8 cellular contexts compared by ENCODE assay signal in genomic region chr19:12092065-12092867, GRCh38. TPM values are rescaled to one million over a fixed set of nuclear protein-coding genes. Genes with fewer than 3 reads are reported as not detected.
A peak's percentile ranks its signal among the peaks of the same experiment; 100 is the strongest.
DNase-seq lines count a peak whose midpoint lies in the region; ATAC-seq and TF ChIP-seq lines count a peak whose summit lies in the region.

No MANE protein-coding gene starts in this region.

- H3K4me3 ChIP-seq in BLaER1 treated with 17β-estradiol and CSF1 and Interleukin-3, amounts not matched to agents 10 nM and 100 nM = peak overlapping the region; percentile 74 to 94 (median 82)
- H3K4me3 ChIP-seq in heart left ventricle (peak overlapping the region; percentile 48 to 88 (median 74)), thyroid gland (replicated peaks in 1 of 3) (peak overlapping the region; percentile 10 to 55 (median 31))

- H3K4me1 Mint-ChIP-seq in activated naive CD8-positive, alpha-beta T cell treated with anti-CD3 and anti-CD28 coated beads, Interleukin-2, amount 10 ng/mL, durations not matched to agents 7 days and 5 days = peaks cover 6% of the 10 kb centered on the region
- H3K4me1 Mint-ChIP-seq in osteocyte (ENCODE audit: unreplicated experiment) = peaks cover 15% of the 10 kb centered on the region

- intact Hi-C loops in heart left ventricle (cut with DNase I) (loop anchor here in 5 of 10 donors (1.0 to 5.0 kb wide), 3 partner anchors 48 to 50 kb away; partner anchors contain the start of gene ZNF20 (in 5 of the 5)), thyroid gland (cut with DNase I) (no loop called here)

- peaks cover 22 to 27% (median 24%) of the 10 kb centered on the region in 10 experiments for H3K4me1 ChIP-seq in BLaER1 treated with 17β-estradiol and CSF1 and Interleukin-3, amounts not matched to agents 10 nM and 100 nM
- H3K4me1 ChIP-seq in heart left ventricle = peaks cover 0 to 23% (median 1%) of the 10 kb centered on the region in 12 donors
- H3K4me1 ChIP-seq in thyroid gland = peaks cover 0 to 9% of the 10 kb centered on the region in 2 donors

- H3K9me3 Mint-ChIP-seq in activated naive CD8-positive, alpha-beta T cell treated with anti-CD3 and anti-CD28 coated beads, Interleukin-2, amount 10 ng/mL, durations not matched to agents 7 days and 5 days = peaks cover 9% of the 10 kb centered on the region
- H3K9me3 Mint-ChIP-seq in osteocyte (ENCODE audit: unreplicated experiment) = peaks cover 18% of the 10 kb centered on the region

- H3K9ac ChIP-seq in BLaER1 treated with 17β-estradiol and CSF1 and Interleukin-3, amounts not matched to agents 10 nM and 100 nM = peak overlapping the region; percentile 86 to 97 (median 92)

- peak; percentile 44; the same call in 1 of the 2 replicates for TF ChIP-seq POLR2A in Raji (IDR thresholded peaks at IDR 0.05; ENCODE audit: insufficient read depth, low read depth, low read length)
- peak in 1 of 2 donors; percentile 63 for TF ChIP-seq POLR2A in heart left ventricle (IDR thresholded peaks at IDR 0.05)
- TF ChIP-seq POLR2A in thyroid gland (IDR thresholded peaks at IDR 0.05) = peak in 1 of 2 donors; percentile 68

- H3K27ac ChIP-seq in BLaER1 treated with 17β-estradiol and CSF1 and Interleukin-3, amounts not matched to agents 10 nM and 100 nM = peak overlapping the region; percentile 66 to 97 (median 90)
- peak overlapping the region in 11 of 12 donors; percentile 15 to 85 (median 80) for H3K27ac ChIP-seq in heart left ventricle
- H3K27ac ChIP-seq in thyroid gland = peak overlapping the region; percentile 19 to 73 (median 28)

- H3K27me3 ChIP-seq in BLaER1 treated with 17β-estradiol and CSF1 and Interleukin-3, amounts not matched to agents 10 nM and 100 nM = no peaks in the 10 kb centered on the region
- H3K27me3 ChIP-seq in heart left ventricle = no peaks in the 10 kb centered on the region
- no peaks in the 10 kb centered on the region for H3K27me3 ChIP-seq in thyroid gland

- no peak for TF ChIP-seq CTCF in heart left ventricle (IDR thresholded peaks at IDR 0.05)
- TF ChIP-seq CTCF in osteocyte (IDR thresholded peaks at IDR 0.05) = no peak
- no peak for TF ChIP-seq CTCF in thyroid gland (IDR thresholded peaks at IDR 0.05)

- no peaks in the 10 kb centered on the region for H4K20me1 ChIP-seq in BLaER1 treated with 17β-estradiol and CSF1 and Interleukin-3, amounts not matched to agents 10 nM and 100 nM

- peak overlapping the region; percentile 88 for H3K4me3 Mint-ChIP-seq in activated naive CD8-positive, alpha-beta T cell treated with anti-CD3 and anti-CD28 coated beads, Interleukin-2, amount 10 ng/mL, durations not matched to agents 7 days and 5 days
- H3K4me3 Mint-ChIP-seq in osteocyte (ENCODE audit: unreplicated experiment) = peak overlapping the region; percentile 86

- H3K27me3 Mint-ChIP-seq in activated naive CD8-positive, alpha-beta T cell treated with anti-CD3 and anti-CD28 coated beads, Interleukin-2, amount 10 ng/mL, durations not matched to agents 7 days and 5 days = no peaks in the 10 kb centered on the region
- H3K27me3 Mint-ChIP-seq in osteocyte (ENCODE audit: unreplicated experiment) = no peaks in the 10 kb centered on the region

- H3K36me3 ChIP-seq in BLaER1 treated with 17β-estradiol and CSF1 and Interleukin-3, amounts not matched to agents 10 nM and 100 nM = peaks cover 0 to 37% (median 33%) of the 10 kb centered on the region in 11 experiments; a peak in 20 of 22 replicates
- H3K36me3 ChIP-seq in heart left ventricle = no peaks in the 10 kb centered on the region
- no peaks in the 10 kb centered on the region for H3K36me3 ChIP-seq in thyroid gland

- H3K27ac Mint-ChIP-seq in activated naive CD8-positive, alpha-beta T cell treated with anti-CD3 and anti-CD28 coated beads, Interleukin-2, amount 10 ng/mL, durations not matched to agents 7 days and 5 days = peak overlapping the region; percentile 87
- peak overlapping the region; percentile 96 for H3K27ac Mint-ChIP-seq in osteocyte (ENCODE audit: unreplicated experiment)

- peaks cover 0 to 34% (median 7%) of the 10 kb centered on the region in 11 experiments; a peak in 20 of 22 replicates for H3K9me3 ChIP-seq in BLaER1 treated with 17β-estradiol and CSF1 and Interleukin-3, amounts not matched to agents 10 nM and 100 nM (replicated peaks in 1 of 11)
- H3K9me3 ChIP-seq in heart left ventricle (no peaks in the 10 kb centered on the region), thyroid gland (no peaks in the 10 kb centered on the region)

- peak; percentile 94 for ATAC-seq in activated naive CD8-positive, alpha-beta T cell treated with anti-CD3 and anti-CD28 coated beads, Interleukin-2, amount 10 ng/mL, durations not matched to agents 7 days and 5 days (ENCODE audit: low read depth)
- peak; percentile 94 to 100 (median 99) for ATAC-seq in heart left ventricle

- DNase-seq in GOT3 (lab: John Stamatoyannopoulos, UW) (peak; percentile 48), heart left ventricle (peak; percentile 89 to 94 (median 92)), osteocyte (ENCODE audit: extremely low spot score, unreplicated experiment) (peak; percentile 95), thyroid gland (peak; percentile 88 to 92), NCI-H2171 (lab: John Stamatoyannopoulos, UW) (no peak)
- DNase-seq in activated naive CD8-positive, alpha-beta T cell treated with anti-CD3 and anti-CD28 coated beads, Interleukin-2, amount 10 ng/mL, durations not matched to agents 7 days and 5 days = peak; percentile 81

- POLR2A ChIA-PET in activated naive CD8-positive, alpha-beta T cell treated with anti-CD3 and anti-CD28 coated beads, Interleukin-2, amount 10 ng/mL, durations not matched to agents 7 days and 5 days (lab: Charles Lee) = interaction anchor here (0.7 to 2.9 kb wide), 7 partner anchors 30 to 240 kb away, joined by 3 to 13 read pairs (median 3); partner anchors contain the start of genes ZNF20, ZNF433 and ZNF763

- H3K4me2 ChIP-seq in BLaER1 treated with 17β-estradiol and CSF1 and Interleukin-3, amounts not matched to agents 10 nM and 100 nM = peak overlapping the region; percentile 64 to 92 (median 79)

- peaks cover 19% of the 10 kb centered on the region for H3K36me3 Mint-ChIP-seq in activated naive CD8-positive, alpha-beta T cell treated with anti-CD3 and anti-CD28 coated beads, Interleukin-2, amount 10 ng/mL, durations not matched to agents 7 days and 5 days
- H3K36me3 Mint-ChIP-seq in osteocyte (ENCODE audit: unreplicated experiment) = peaks cover 12% of the 10 kb centered on the region

- 1% methylated on average over 48 to 53 of the region's 53 CpGs for WGBS in heart left ventricle, 4 donors
- WGBS in thyroid gland, 2 donors = 1% methylated on average over 24 to 50 of the region's 53 CpGs

RNA-seq across cellular contexts. Expression of gene ZNF844, which starts 27.7 kb away (rescaled TPM):
- total RNA-seq in activated naive CD8-positive, alpha-beta T cell treated with anti-CD3 and anti-CD28 coated beads, Interleukin-2, amount 10 ng/mL, durations not matched to agents 7 days and 5 days = 1 to 10 TPM; 6.7 to 9.1 TPM
- total RNA-seq in heart left ventricle (10 to 100 TPM in 7 of 9 donors, 1 to 10 TPM in 2; 7.5 to 24.3 (median 13.8) TPM), osteocyte (10.2 and 12.7 TPM in 2 replicates), thyroid gland (10 to 100 TPM; 16.4 to 25.6 (median 21.0) TPM)
- polyA plus RNA-seq in heart left ventricle = 1 to 10 TPM; 3.6 to 6.3 TPM

RNA-seq across cellular contexts. Expression of gene ZNF878, which starts 39.5 kb away (rescaled TPM):
- total RNA-seq in activated naive CD8-positive, alpha-beta T cell treated with anti-CD3 and anti-CD28 coated beads, Interleukin-2, amount 10 ng/mL, durations not matched to agents 7 days and 5 days = 1 to 10 TPM in 1 of 2 experiments, under 1 TPM in 1; 0.91 to 1.2 TPM
- total RNA-seq in heart left ventricle = under 1 TPM in 4 of 9 donors, not detected in 5; 0.16 to 0.24 (median 0.22) TPM
- polyA plus RNA-seq in heart left ventricle = under 1 TPM; 0.11 to 0.23 TPM
- 0.38 TPM in 1 of 2 replicates, not detected in the other for total RNA-seq in osteocyte
- under 1 TPM; 0.22 to 0.67 (median 0.33) TPM for total RNA-seq in thyroid gland

RNA-seq across cellular contexts. Expression of gene ZNF20, which starts 47.9 kb away (rescaled TPM):
- total RNA-seq in activated naive CD8-positive, alpha-beta T cell treated with anti-CD3 and anti-CD28 coated beads, Interleukin-2, amount 10 ng/mL, durations not matched to agents 7 days and 5 days = 1 to 10 TPM; 5.9 to 7.2 TPM
- total RNA-seq in heart left ventricle (1 to 10 TPM in 5 of 9 donors, under 1 TPM in 1, not detected in 3; 0.63 to 2.7 (median 1.4) TPM), osteocyte (3.9 and 8.5 TPM in 2 replicates), thyroid gland (1 to 10 TPM; 5.2 to 7.5 (median 6.2) TPM)
- polyA plus RNA-seq in heart left ventricle = 1 to 10 TPM; 1.2 to 1.6 TPM

RNA-seq across cellular contexts. Expression of gene ZNF433, which starts 56.8 kb away (rescaled TPM):
- 1 to 10 TPM; 1.5 to 1.8 TPM for total RNA-seq in activated naive CD8-positive, alpha-beta T cell treated with anti-CD3 and anti-CD28 coated beads, Interleukin-2, amount 10 ng/mL, durations not matched to agents 7 days and 5 days
- total RNA-seq in heart left ventricle = 1 to 10 TPM; 2.2 to 5.5 (median 3.6) TPM
- polyA plus RNA-seq in heart left ventricle = 1 to 10 TPM; 3.5 to 6.6 TPM
- total RNA-seq in osteocyte = 4.5 and 7.5 TPM in 2 replicates
- total RNA-seq in thyroid gland = 10 to 100 TPM in 3 of 4 donors, 1 to 10 TPM in 1; 8.9 to 21.8 (median 12.6) TPM

Comparison
In these comparisons a context has a peak if more than half of its experiments do, and no peak if none do; other contexts are left out.
1. H3K27ac ChIP-seq: peak in every context shown above with its lines; median percentile 90 in BLaER1 treated with 17β-estradiol and CSF1 and Interleukin-3, amounts not matched to agents 10 nM and 100 nM; 80 in heart left ventricle; 28 in thyroid gland.
2. H3K4me3 ChIP-seq: peak in every context shown above with its lines; median percentile 82 in BLaER1 treated with 17β-estradiol and CSF1 and Interleukin-3, amounts not matched to agents 10 nM and 100 nM; 74 in heart left ventricle; 31 in thyroid gland.